Comparison of ENCODE assay signal across 24 cellular contexts in genomic region chr22:27961182-27961581, GRCh38. TPM values are rescaled to one million over a fixed set of nuclear protein-coding genes. Genes with fewer than 3 reads are reported as not detected.
DNase-seq lines count a peak whose midpoint lies in the region; ATAC-seq and TF ChIP-seq lines count a peak whose summit lies in the region.
"Had no signal": no experiment of that assay in that cellular context is flagged by ENCODE, and none has a peak within 500 bp of the region (broad histone marks: within the 10 kb centered on the region; RNA-seq: fewer than 3 reads in every experiment).

No MANE protein-coding gene starts in this region.

- no peaks in the 10 kb centered on the region for H3K36me3 Mint-ChIP-seq in T-helper 17 cell (ENCODE audit: low read depth)
- H3K36me3 Mint-ChIP-seq: CD8-positive, alpha-beta T cell had no signal

- H3K4me3 ChIP-seq in cardiac muscle cell (no peak overlapping the region), heart right ventricle (no peak overlapping the region), HEK293 (ENCODE audit: low read depth, low read length) (no peak overlapping the region), right lobe of liver (no peak overlapping the region)
- H3K4me3 ChIP-seq: BLaER1, GM12878, GM23338 had no signal

- no peaks in the 10 kb centered on the region for H3K36me3 ChIP-seq in cardiac muscle cell
- H3K36me3 ChIP-seq in heart right ventricle: no peaks in the 10 kb centered on the region
- H3K36me3 ChIP-seq in HEK293 (ENCODE audit: control insufficient read depth in 2 of 2, insufficient read depth in 1 of 2, low read length in 2 of 2): no peaks in the 10 kb centered on the region
- no peaks in the 10 kb centered on the region for H3K36me3 ChIP-seq in right lobe of liver
- H3K36me3 ChIP-seq: BLaER1 had no signal

- H3K4me3 Mint-ChIP-seq in T-helper 17 cell: no peak overlapping the region
- H3K4me3 Mint-ChIP-seq: B cell; CD4-positive, CD25-positive, alpha-beta regulatory T cell; CD8-positive, alpha-beta T cell; GM23338; H9; HFFc6 had no signal

- no peak for DNase-seq in cardiac muscle cell (ENCODE audit: low read depth in 1 of 2, low spot score in 1 of 2)
- no peak for DNase-seq in heart right ventricle
- DNase-seq in T-helper 17 cell: no peak
- no peak for DNase-seq in right lobe of liver
- no peak for DNase-seq in pons (ENCODE audit: low spot score)
- DNase-seq in NCI-H1436 treated with DMSO at 0.1 percent for 48 hours (lab: John Stamatoyannopoulos, UW): no peak
- DNase-seq: Caco-2; CD4-positive, CD25-positive, alpha-beta regulatory T cell; CD8-positive, alpha-beta T cell; DMS 273 treated with DMSO at 0.1 percent for 48 hours; DMS79; EL; GDM1; H9; HFFc6 had no signal

- peak overlapping the region; percentile 90 for H3K27ac ChIP-seq in cardiac muscle cell
- no peak overlapping the region for H3K27ac ChIP-seq in heart right ventricle
- H3K27ac ChIP-seq in HEK293 (ENCODE audit: extremely low read depth, low read depth, low read length): no peak overlapping the region
- H3K27ac ChIP-seq in right lobe of liver: peak overlapping the region; percentile 56 to 91 (median 90)
- H3K27ac ChIP-seq: 22Rv1, BLaER1, C4-2B had no signal

- intact Hi-C loops in heart right ventricle (cut with DNase I): loop anchor here in 1 of 10 donors (5.0 kb wide), 1 partner anchor 39 kb away; no protein-coding TSS in a partner anchor
- intact Hi-C loops in right lobe of liver (cut with DNase I): no loop called here

- H3K27ac Mint-ChIP-seq in T-helper 17 cell: peak overlapping the region; percentile 27
- H3K27ac Mint-ChIP-seq: B cell; CD4-positive, CD25-positive, alpha-beta regulatory T cell; CD8-positive, alpha-beta T cell; GM23338; H9; HFFc6 had no signal

- POLR2A ChIA-PET in HEK293 (lab: Yijun Ruan, JAX): no interaction called here

- H3K4me1 Mint-ChIP-seq in T-helper 17 cell: peaks cover 4% of the 10 kb centered on the region
- H3K4me1 Mint-ChIP-seq: B cell had no signal

- TF ChIP-seq POLR2A in right lobe of liver (IDR thresholded peaks at IDR 0.05): no peak

- H3K4me1 ChIP-seq in cardiac muscle cell (ENCODE audit: low read depth) (peaks cover 29% of the 10 kb centered on the region), heart right ventricle (peaks cover 0 to 38% (median 15%) of the 10 kb centered on the region in 9 donors), HEK293 (ENCODE audit: control insufficient read depth, insufficient read depth, low read length) (peaks cover 23% of the 10 kb centered on the region), right lobe of liver (peaks cover 0 to 50% (median 19%) of the 10 kb centered on the region in 4 donors)
- H3K4me1 ChIP-seq: BLaER1 had no signal

- WGBS in heart right ventricle, 2 donors: 66 to 81% methylated on average over 4 of the region's 4 CpGs
- WGBS in right lobe of liver (ENCODE audit: insufficient coverage, low coverage, low lambda C conversion rate, missing lambda C conversion rate): 11% methylated on average over 4 of the region's 4 CpGs

- no peaks in the 10 kb centered on the region for H3K9me3 ChIP-seq in cardiac muscle cell (ENCODE audit: low read depth)
- peaks cover 0 to 4% (median 0%) of the 10 kb centered on the region in 11 donors for H3K9me3 ChIP-seq in heart right ventricle
- H3K9me3 ChIP-seq in HEK293 (ENCODE audit: control insufficient read depth, insufficient read depth, low read depth, low read length): no peaks in the 10 kb centered on the region
- H3K9me3 ChIP-seq in T-helper 17 cell (ENCODE audit: control insufficient read depth, low read length, poor library complexity, severe bottlenecking): no peaks in the 10 kb centered on the region
- H3K9me3 ChIP-seq in right lobe of liver: no peaks in the 10 kb centered on the region
- H3K9me3 ChIP-seq: Caco-2 had no signal

- TF ChIP-seq CTCF in cardiac muscle cell (IDR thresholded peaks at IDR 0.05; ENCODE audit: low read depth, low read length) (no peak), heart right ventricle (IDR thresholded peaks at IDR 0.05) (no peak), HEK293 (tag by site-specific recombination; IDR thresholded peaks at IDR 0.05) (no peak), right lobe of liver (IDR thresholded peaks at IDR 0.05) (no peak)

- CTCF ChIA-PET in HEK293 (lab: Yijun Ruan, JAX): interaction anchor here (0.6 to 2.1 kb wide), 4 partner anchors 13 to 1285 kb away, joined by 3 to 6 read pairs (median 3); no protein-coding TSS in a partner anchor

- no peaks in the 10 kb centered on the region for H3K27me3 Mint-ChIP-seq in T-helper 17 cell
- H3K27me3 Mint-ChIP-seq: B cell; CD4-positive, CD25-positive, alpha-beta regulatory T cell had no signal

- H3K27me3 ChIP-seq in cardiac muscle cell (no peaks in the 10 kb centered on the region), heart right ventricle (no peaks in the 10 kb centered on the region), right lobe of liver (no peaks in the 10 kb centered on the region)
- H3K27me3 ChIP-seq: BLaER1 had no signal

- no peak for ATAC-seq in heart right ventricle
- no peak for ATAC-seq in T-helper 17 cell
- ATAC-seq in right lobe of liver: peak; percentile 19 to 46 (median 31)
- no peak for ATAC-seq in HG03457 (IDR thresholded peaks at IDR 0.05; ENCODE audit: unreplicated experiment)
- ATAC-seq: CD8-positive, alpha-beta T cell; GM12878; GM23338; HCT116 had no signal

TF ChIP-seq in HEK293, 187 proteins besides CTCF, POLR2A, EP300 and RAD21:
- no peak for TF ChIP-seq ATF2 (tag by site-specific recombination; IDR thresholded peaks at IDR 0.05; ENCODE audit: low read depth)
- peak; percentile 90 for TF ChIP-seq PRDM6 (tag by site-specific recombination; IDR thresholded peaks at IDR 0.05)
- no peak for TF ChIP-seq ZNF514 (tag by site-specific recombination; IDR thresholded peaks at IDR 0.05)
- no peak for TF ChIP-seq BCL11A (tag by site-specific recombination; IDR thresholded peaks at IDR 0.05; ENCODE audit: low read depth)
- TF ChIP-seq ZNF621 (tag by site-specific recombination; IDR thresholded peaks at IDR 0.05): no peak
- peak; percentile 32; the same call in 1 of the 2 replicates for TF ChIP-seq FEZF1 (tag by site-specific recombination; IDR thresholded peaks at IDR 0.05)

RNA-seq across cellular contexts. Expression of gene PITPNB, which starts 42.1 kb away (rescaled TPM):
- total RNA-seq in cardiac muscle cell (50.1 and 73.2 TPM in 2 replicates), heart right ventricle (10 to 100 TPM; 33.7 to 78.3 (median 62.7) TPM), T-helper 17 cell (10 to 100 TPM; 54.5 to 72.2 TPM), right lobe of liver (10 to 100 TPM; 28.7 to 60.6 (median 37.6) TPM)
- polyA plus RNA-seq in cardiac muscle cell (131 and 194 TPM in 2 replicates), heart right ventricle (10 to 100 TPM; 16.0 to 21.4 TPM)

Comparison
In these comparisons a context has a peak if more than half of its experiments do, and no peak if none do; other contexts are left out.
1. H3K27ac ChIP-seq: peak in cardiac muscle cell (single experiment) and right lobe of liver (3 of 3); none in heart right ventricle (0 of 10) and HEK293 (single experiment).
2. ATAC-seq: peak in right lobe of liver (4 of 4); none in heart right ventricle (0 of 8), T-helper 17 cell (single experiment) and HG03457 (single experiment).